Comparison of ENCODE assay signal across 1 cellular context in the genomic region with DNA sequence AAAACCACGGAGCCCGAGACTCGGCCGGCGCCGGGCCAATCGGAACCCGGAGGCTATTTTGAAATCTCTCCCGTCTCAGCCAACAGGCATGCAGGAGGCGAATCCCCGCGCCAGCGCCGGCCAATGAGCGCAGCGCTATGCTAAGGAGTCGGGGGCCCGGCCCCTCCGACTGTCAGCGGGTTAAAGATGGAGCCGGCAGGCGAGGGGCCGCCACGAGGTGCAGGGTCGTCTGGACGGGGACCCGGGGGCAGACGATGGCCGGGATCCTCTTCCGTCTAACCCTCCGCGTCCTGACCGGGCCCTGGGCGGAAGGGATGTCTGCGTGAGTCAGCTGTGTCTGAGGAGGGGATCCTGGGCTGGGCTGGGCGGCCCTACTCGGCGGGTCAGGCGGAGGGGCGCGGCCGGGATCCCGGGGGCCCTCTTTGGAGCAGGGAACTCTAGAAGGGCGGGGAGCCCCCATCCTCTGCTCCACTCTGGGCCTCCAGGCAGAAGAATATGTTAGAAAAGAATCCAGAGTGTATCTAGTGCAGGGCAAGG.
TF ChIP-seq lines count a peak whose summit lies in the region.

No MANE protein-coding gene starts in this region.

TF ChIP-seq in HCT116, 20 proteins besides CTCF, POLR2A, EP300 and RAD21 (continued from another document):
- TF ChIP-seq, protein P1, sequence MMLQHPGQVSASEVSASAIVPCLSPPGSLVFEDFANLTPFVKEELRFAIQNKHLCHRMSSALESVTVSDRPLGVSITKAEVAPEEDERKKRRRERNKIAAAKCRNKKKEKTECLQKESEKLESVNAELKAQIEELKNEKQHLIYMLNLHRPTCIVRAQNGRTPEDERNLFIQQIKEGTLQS (IDR thresholded peaks at IDR 0.05), result no peak
- TF ChIP-seq TCF7L2 (IDR thresholded peaks at IDR 0.05; ENCODE audit: borderline replicate concordance, extremely low read depth, insufficient read depth, insufficient read length) (no peak), ELF1 (IDR thresholded peaks at IDR 0.05; ENCODE audit: borderline replicate concordance, low read depth) (no peak), JUND (IDR thresholded peaks at IDR 0.05) (no peak), SIN3A (IDR thresholded peaks at IDR 0.05; ENCODE audit: low read depth) (peak; percentile 68; the same call in 1 of the 2 replicates), POLR2AphosphoS5 (IDR thresholded peaks at IDR 0.05; ENCODE audit: low read depth, low read length) (peak; percentile 48; the same call in 1 of the 2 replicates), FOSL1 (IDR thresholded peaks at IDR 0.05; ENCODE audit: low read depth) (no peak), EGR1 (IDR thresholded peaks at IDR 0.05; ENCODE audit: low read depth) (no peak), SP1 (IDR thresholded peaks at IDR 0.05; ENCODE audit: low read depth) (peak; percentile 42; the same call in 1 of the 2 replicates), SRF (IDR thresholded peaks at IDR 0.05; ENCODE audit: low read depth) (no peak)
- TF ChIP-seq, protein P2, sequence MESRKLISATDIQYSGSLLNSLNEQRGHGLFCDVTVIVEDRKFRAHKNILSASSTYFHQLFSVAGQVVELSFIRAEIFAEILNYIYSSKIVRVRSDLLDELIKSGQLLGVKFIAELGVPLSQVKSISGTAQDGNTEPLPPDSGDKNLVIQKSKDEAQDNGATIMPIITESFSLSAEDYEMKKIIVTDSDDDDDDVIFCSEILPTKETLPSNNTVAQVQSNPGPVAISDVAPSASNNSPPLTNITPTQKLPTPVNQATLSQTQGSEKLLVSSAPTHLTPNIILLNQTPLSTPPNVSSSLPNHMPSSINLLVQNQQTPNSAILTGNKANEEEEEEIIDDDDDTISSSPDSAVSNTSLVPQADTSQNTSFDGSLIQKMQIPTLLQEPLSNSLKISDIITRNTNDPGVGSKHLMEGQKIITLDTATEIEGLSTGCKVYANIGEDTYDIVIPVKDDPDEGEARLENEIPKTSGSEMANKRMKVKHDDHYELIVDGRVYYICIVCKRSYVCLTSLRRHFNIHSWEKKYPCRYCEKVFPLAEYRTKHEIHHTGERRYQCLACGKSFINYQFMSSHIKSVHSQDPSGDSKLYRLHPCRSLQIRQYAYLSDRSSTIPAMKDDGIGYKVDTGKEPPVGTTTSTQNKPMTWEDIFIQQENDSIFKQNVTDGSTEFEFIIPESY (IDR thresholded peaks at IDR 0.05; ENCODE audit: extremely low read depth, insufficient replicate concordance, low read length), result no peak
